In the genomic region with DNA sequence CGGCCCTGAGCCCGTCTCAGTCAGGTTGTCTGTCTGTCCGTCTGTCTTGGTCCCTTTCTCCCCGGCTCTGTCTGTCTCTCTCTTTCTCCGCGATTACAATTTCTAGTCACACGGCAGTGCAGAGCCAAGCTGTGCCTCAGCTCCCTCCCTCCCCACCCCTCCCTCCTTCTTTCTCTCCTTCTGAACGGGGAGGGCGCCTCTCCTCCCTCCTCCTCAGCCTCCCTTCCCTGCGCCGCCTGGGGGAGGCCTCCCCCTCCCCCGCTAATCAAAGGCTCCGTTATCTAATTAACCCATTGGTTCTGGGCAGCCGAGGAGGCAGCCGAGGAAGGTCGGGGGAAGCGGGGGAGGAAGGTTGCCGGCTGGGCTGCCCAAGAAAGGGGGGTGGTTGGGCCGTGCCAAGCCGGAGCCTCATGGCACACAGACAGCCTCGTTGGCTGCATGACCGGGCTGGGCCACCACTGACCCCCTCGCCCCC, we compare ENCODE assay signal across 14 cellular contexts. TPM values are rescaled to one million over a fixed set of nuclear protein-coding genes. Genes with fewer than 3 reads are reported as not detected.
A peak's percentile ranks its signal among the peaks of the same experiment; 100 is the strongest.
DNase-seq lines count a peak whose midpoint lies in the region; TF ChIP-seq lines count a peak whose summit lies in the region.
"Had no signal": no experiment of that assay in that cellular context is flagged by ENCODE, and none has a peak within 500 bp of the region (broad histone marks: within the 10 kb centered on the region; RNA-seq: fewer than 3 reads in every experiment).

No MANE protein-coding gene starts in this region.

- H3K4me1 ChIP-seq in testis = peaks cover 4% of the 10 kb centered on the region

- H3K4me3 Mint-ChIP-seq in activated naive CD4-positive, alpha-beta T cell treated with anti-CD3 and anti-CD28 coated beads for 36 hours = no peak overlapping the region
- H3K4me3 Mint-ChIP-seq: activated CD8-positive, alpha-beta T cell treated with anti-CD3 and anti-CD28 coated beads, Interleukin-2, amount 10 ng/mL, durations not matched to agents 7 days and 5 days; natural killer cell treated with Interleukin-12 subunit alpha and Interleukin-12 subunit beta and Interleukin-15 and Interleukin-18, amount 100 ng/mL, for 72 hours had no signal

- peaks cover 9% of the 10 kb centered on the region for H3K4me1 Mint-ChIP-seq in activated naive CD4-positive, alpha-beta T cell treated with anti-CD3 and anti-CD28 coated beads for 36 hours (ENCODE audit: low read depth)

- H3K36me3 Mint-ChIP-seq in activated naive CD4-positive, alpha-beta T cell treated with anti-CD3 and anti-CD28 coated beads for 36 hours (ENCODE audit: low read depth) = no peaks in the 10 kb centered on the region
- H3K36me3 Mint-ChIP-seq: natural killer cell treated with Interleukin-12 subunit alpha and Interleukin-12 subunit beta and Interleukin-15 and Interleukin-18, amount 100 ng/mL, for 72 hours had no signal

- H3K27ac Mint-ChIP-seq in activated naive CD4-positive, alpha-beta T cell treated with anti-CD3 and anti-CD28 coated beads for 36 hours = no peak overlapping the region
- H3K27ac Mint-ChIP-seq: activated CD8-positive, alpha-beta T cell treated with anti-CD3 and anti-CD28 coated beads, Interleukin-2, amount 10 ng/mL, durations not matched to agents 7 days and 5 days; natural killer cell treated with Interleukin-12 subunit alpha and Interleukin-12 subunit beta and Interleukin-15 and Interleukin-18, amount 100 ng/mL, for 72 hours had no signal

- no peaks in the 10 kb centered on the region for H3K27me3 ChIP-seq in layer of hippocampus (ENCODE audit: control insufficient read depth, insufficient read depth, low read length)
- no peaks in the 10 kb centered on the region for H3K27me3 ChIP-seq in testis

- CTCF ChIA-PET in activated naive CD4-positive, alpha-beta T cell treated with anti-CD3 and anti-CD28 coated beads for 36 hours (lab: Charles Lee) = no interaction called here

- no peaks in the 10 kb centered on the region for H3K9me3 Mint-ChIP-seq in activated naive CD4-positive, alpha-beta T cell treated with anti-CD3 and anti-CD28 coated beads for 36 hours
- H3K9me3 Mint-ChIP-seq: natural killer cell treated with Interleukin-12 subunit alpha and Interleukin-12 subunit beta and Interleukin-15 and Interleukin-18, amount 100 ng/mL, for 72 hours had no signal

- no peak for TF ChIP-seq CTCF in testis (IDR thresholded peaks at IDR 0.05)

- peak overlapping the region; percentile 24 to 39 for H3K4me3 ChIP-seq in testis

- intact Hi-C loops in testis (cut with DNase I; ENCODE audit: low total_unique reads) = no loop called here
- intact Hi-C loops in activated naive CD4-positive, alpha-beta T cell treated with anti-CD3 and anti-CD28 coated beads for 36 hours (cut with micrococcal nuclease) = no loop called here

- 21 to 25% methylated on average over 19 to 23 of the region's 23 CpGs for WGBS in testis, 2 donors

- peaks cover 58% of the 10 kb centered on the region for H3K27me3 Mint-ChIP-seq in activated naive CD4-positive, alpha-beta T cell treated with anti-CD3 and anti-CD28 coated beads for 36 hours (ENCODE audit: low read depth)

- no peaks in the 10 kb centered on the region for H3K9me3 ChIP-seq in testis

- H3K36me3 ChIP-seq in testis (ENCODE audit: low read depth, missing control alignments) = no peaks in the 10 kb centered on the region

- DNase-seq in NCI-H1417 (lab: John Stamatoyannopoulos, UW) = peak in 2 of 3 experiments; percentile 30 to 62
- no peak for DNase-seq in NCI-H1417 treated with DMSO at 0.1 percent for 48 hours (lab: John Stamatoyannopoulos, UW)
- DNase-seq in cerebellum (ENCODE audit: low spot score) = peak; percentile 87
- peak; percentile 59 for DNase-seq in testis
- no peak for DNase-seq in NCI-H345 (lab: John Stamatoyannopoulos, UW)
- DNase-seq in activated naive CD4-positive, alpha-beta T cell treated with anti-CD3 and anti-CD28 coated beads for 36 hours = no peak
- no peak for DNase-seq in cortex of kidney (lab: John Stamatoyannopoulos, UW)
- DNase-seq: 8988T; activated CD8-positive, alpha-beta T cell treated with anti-CD3 and anti-CD28 coated beads, Interleukin-2, amount 10 ng/mL, durations not matched to agents 7 days and 5 days; KG1; NCI-H2029 treated with DMSO at 0.1 percent for 48 hours; T-helper 2 cell had no signal

- TF ChIP-seq POLR2A in testis (IDR thresholded peaks at IDR 0.05) = no peak

- H3K27ac ChIP-seq in layer of hippocampus (ENCODE audit: low read depth, low read length) = peak overlapping the region; percentile 92
- no peak overlapping the region for H3K27ac ChIP-seq in testis

RNA-seq across cellular contexts. Expression of gene LRRC4B, which starts 16.5 kb away (rescaled TPM):
- total RNA-seq in cerebellum = 70.5 TPM
- 10 to 100 TPM in 1 of 2 donors, 1 to 10 TPM in 1; 5.7 to 10.1 TPM for total RNA-seq in testis
- 2.8 TPM for polyA plus RNA-seq in testis (ENCODE audit: insufficient read depth, low read depth, low replicate concordance)
- total RNA-seq in activated naive CD4-positive, alpha-beta T cell treated with anti-CD3 and anti-CD28 coated beads for 36 hours = not detected
- total RNA-seq: activated CD8-positive, alpha-beta T cell treated with anti-CD3 and anti-CD28 coated beads, Interleukin-2, amount 10 ng/mL, durations not matched to agents 7 days and 5 days; natural killer cell treated with Interleukin-12 subunit alpha and Interleukin-12 subunit beta and Interleukin-15 and Interleukin-18, amount 100 ng/mL, for 72 hours had no signal

RNA-seq across cellular contexts. Expression of gene ASPDH, which starts 38.0 kb away (rescaled TPM):
- total RNA-seq in cerebellum (2.1 TPM), testis (not detected)
- polyA plus RNA-seq in testis (ENCODE audit: insufficient read depth, low read depth, low replicate concordance) = 0.90 TPM
- not detected for total RNA-seq in activated naive CD4-positive, alpha-beta T cell treated with anti-CD3 and anti-CD28 coated beads for 36 hours
- total RNA-seq: activated CD8-positive, alpha-beta T cell treated with anti-CD3 and anti-CD28 coated beads, Interleukin-2, amount 10 ng/mL, durations not matched to agents 7 days and 5 days; natural killer cell treated with Interleukin-12 subunit alpha and Interleukin-12 subunit beta and Interleukin-15 and Interleukin-18, amount 100 ng/mL, for 72 hours had no signal

RNA-seq across cellular contexts. Expression of gene JOSD2, which starts 40.8 kb away (rescaled TPM):
- total RNA-seq in cerebellum = 3.2 TPM
- total RNA-seq in testis = 10 to 100 TPM; 26.1 to 37.7 TPM
- 21.6 TPM for polyA plus RNA-seq in testis (ENCODE audit: insufficient read depth, low read depth, low replicate concordance)
- 10 to 100 TPM; 17.2 to 17.9 TPM for total RNA-seq in activated naive CD4-positive, alpha-beta T cell treated with anti-CD3 and anti-CD28 coated beads for 36 hours

Comparison
In these comparisons a context has a peak if more than half of its experiments do, and no peak if none do; other contexts are left out.
1. DNase-seq: peak in NCI-H1417 (2 of 3), cerebellum (single experiment) and testis (single experiment); none in NCI-H1417 treated with DMSO at 0.1 percent for 48 hours (single experiment), NCI-H345 (single experiment), activated naive CD4-positive, alpha-beta T cell treated with anti-CD3 and anti-CD28 coated beads for 36 hours (single experiment) and cortex of kidney (single experiment).
2. RNA of gene LRRC4B, which starts 16.5 kb away (total RNA-seq): 70.5 TPM in cerebellum (single experiment) and 5.7 to 10.1 TPM in testis; not detected in activated naive CD4-positive, alpha-beta T cell treated with anti-CD3 and anti-CD28 coated beads for 36 hours; every median in the first group is over 4 times any median in the second.